ENCODE assay signal across 1 cellular context in the genomic region with DNA sequence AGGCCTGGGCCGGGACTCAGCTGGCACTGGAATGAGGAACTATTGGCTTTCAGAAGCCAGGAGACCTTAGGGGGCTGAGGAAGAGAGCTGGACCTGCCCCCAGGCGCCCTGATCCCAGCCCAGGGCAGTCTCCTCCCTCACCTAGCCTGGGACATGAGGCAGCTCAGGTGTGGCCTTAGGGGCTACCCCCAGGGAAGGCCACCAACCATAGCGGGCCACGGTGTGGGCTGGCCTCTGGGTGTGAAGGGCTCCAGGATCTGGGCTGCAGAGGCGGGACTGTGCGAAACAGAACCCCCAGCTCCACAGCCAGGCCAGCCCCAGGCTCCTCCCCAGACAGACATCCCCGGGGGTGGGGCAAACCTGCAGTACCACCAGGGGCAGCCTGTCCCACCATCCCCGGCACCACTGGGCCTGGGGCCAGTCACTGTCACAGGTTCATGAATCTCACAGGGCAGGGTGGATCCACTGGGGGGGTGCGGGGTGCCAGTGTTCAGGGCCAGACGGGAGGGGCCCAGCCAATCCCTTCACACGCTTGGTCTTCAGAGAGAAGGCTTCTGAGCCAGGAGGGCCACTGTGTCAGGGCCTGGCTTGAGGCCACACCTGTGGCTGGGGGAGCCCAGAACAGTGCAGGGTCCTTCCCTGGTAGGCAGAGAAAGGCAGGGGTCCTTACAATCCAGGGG.
TF ChIP-seq lines count a peak whose summit lies in the region.

No MANE protein-coding gene starts in this region.

TF ChIP-seq in HEK293, 187 proteins besides CTCF, POLR2A, EP300 and RAD21 (continued from another document):
- TF ChIP-seq, protein P1, sequence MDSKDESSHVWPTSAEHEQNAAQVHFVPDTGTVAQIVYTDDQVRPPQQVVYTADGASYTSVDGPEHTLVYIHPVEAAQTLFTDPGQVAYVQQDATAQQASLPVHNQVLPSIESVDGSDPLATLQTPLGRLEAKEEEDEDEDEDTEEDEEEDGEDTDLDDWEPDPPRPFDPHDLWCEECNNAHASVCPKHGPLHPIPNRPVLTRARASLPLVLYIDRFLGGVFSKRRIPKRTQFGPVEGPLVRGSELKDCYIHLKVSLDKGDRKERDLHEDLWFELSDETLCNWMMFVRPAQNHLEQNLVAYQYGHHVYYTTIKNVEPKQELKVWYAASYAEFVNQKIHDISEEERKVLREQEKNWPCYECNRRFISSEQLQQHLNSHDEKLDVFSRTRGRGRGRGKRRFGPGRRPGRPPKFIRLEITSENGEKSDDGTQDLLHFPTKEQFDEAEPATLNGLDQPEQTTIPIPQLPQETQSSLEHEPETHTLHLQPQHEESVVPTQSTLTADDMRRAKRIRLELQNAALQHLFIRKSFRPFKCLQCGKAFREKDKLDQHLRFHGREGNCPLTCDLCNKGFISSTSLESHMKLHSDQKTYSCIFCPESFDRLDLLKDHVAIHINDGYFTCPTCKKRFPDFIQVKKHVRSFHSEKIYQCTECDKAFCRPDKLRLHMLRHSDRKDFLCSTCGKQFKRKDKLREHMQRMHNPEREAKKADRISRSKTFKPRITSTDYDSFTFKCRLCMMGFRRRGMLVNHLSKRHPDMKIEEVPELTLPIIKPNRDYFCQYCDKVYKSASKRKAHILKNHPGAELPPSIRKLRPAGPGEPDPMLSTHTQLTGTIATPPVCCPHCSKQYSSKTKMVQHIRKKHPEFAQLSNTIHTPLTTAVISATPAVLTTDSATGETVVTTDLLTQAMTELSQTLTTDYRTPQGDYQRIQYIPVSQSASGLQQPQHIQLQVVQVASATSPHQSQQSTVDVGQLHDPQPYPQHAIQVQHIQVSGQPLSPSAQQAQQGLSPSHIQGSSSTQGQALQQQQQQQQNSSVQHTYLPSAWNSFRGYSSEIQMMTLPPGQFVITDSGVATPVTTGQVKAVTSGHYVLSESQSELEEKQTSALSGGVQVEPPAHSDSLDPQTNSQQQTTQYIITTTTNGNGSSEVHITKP (tag by site-specific recombination; IDR thresholded peaks at IDR 0.05), result peak; percentile 82
- TF ChIP-seq, protein P2, sequence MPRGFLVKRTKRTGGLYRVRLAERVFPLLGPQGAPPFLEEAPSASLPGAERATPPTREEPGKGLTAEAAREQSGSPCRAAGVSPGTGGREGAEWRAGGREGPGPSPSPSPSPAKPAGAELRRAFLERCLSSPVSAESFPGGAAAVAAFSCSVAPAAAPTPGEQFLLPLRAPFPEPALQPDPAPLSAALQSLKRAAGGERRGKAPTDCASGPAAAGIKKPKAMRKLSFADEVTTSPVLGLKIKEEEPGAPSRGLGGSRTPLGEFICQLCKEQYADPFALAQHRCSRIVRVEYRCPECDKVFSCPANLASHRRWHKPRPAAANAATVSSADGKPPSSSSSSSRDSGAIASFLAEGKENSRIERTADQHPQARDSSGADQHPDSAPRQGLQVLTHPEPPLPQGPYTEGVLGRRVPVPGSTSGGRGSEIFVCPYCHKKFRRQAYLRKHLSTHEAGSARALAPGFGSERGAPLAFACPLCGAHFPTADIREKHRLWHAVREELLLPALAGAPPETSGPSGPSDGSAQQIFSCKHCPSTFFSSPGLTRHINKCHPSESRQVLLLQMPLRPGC (tag by site-specific recombination; IDR thresholded peaks at IDR 0.05), result no peak
- TF ChIP-seq ZNF561 (tag by site-specific recombination; IDR thresholded peaks at IDR 0.05; ENCODE audit: borderline replicate concordance) (no peak), EGR2 (tag by site-specific recombination; IDR thresholded peaks at IDR 0.05; ENCODE audit: low read depth) (peak; percentile 33; the same call in 1 of the 2 replicates), ZNF302 (tag by site-specific recombination; IDR thresholded peaks at IDR 0.05; ENCODE audit: low read depth) (no peak), GLI4 (tag by site-specific recombination; IDR thresholded peaks at IDR 0.05) (no peak), ZFHX2 (tag by site-specific recombination; conservative IDR thresholded peaks at IDR 0.05) (peak; percentile 45; the same call in 1 of the 2 replicates), YY2 (tag by site-specific recombination; IDR thresholded peaks at IDR 0.05) (no peak), RBAK (tag by site-specific recombination; IDR thresholded peaks at IDR 0.05) (no peak), SP7 (tag by site-specific recombination; IDR thresholded peaks at IDR 0.05) (peak; percentile 56; the same call in 1 of the 2 replicates), ZSCAN23 (tag by site-specific recombination; IDR thresholded peaks at IDR 0.05) (no peak), KLF1 (tag by site-specific recombination; IDR thresholded peaks at IDR 0.05) (peak; percentile 85), ZSCAN30 (tag by site-specific recombination; IDR thresholded peaks at IDR 0.05) (no peak), ZNF76 (tag by site-specific recombination; IDR thresholded peaks at IDR 0.05; ENCODE audit: borderline replicate concordance, low read depth) (peak; percentile 73; the same call in 1 of the 2 replicates), ZNF114 (tag by site-specific recombination; IDR thresholded peaks at IDR 0.05) (no peak), ZNF510 (tag by site-specific recombination; IDR thresholded peaks at IDR 0.05; ENCODE audit: insufficient replicate concordance) (no peak), ZNF544 (tag by site-specific recombination; IDR thresholded peaks at IDR 0.05) (no peak), ZNF19 (tag by site-specific recombination; IDR thresholded peaks at IDR 0.05; ENCODE audit: low read depth) (no peak), SALL2 (tag by site-specific recombination; IDR thresholded peaks at IDR 0.05; ENCODE audit: borderline replicate concordance) (no peak), SP2 (tag by site-specific recombination; IDR thresholded peaks at IDR 0.05) (peak; percentile 63), ZNF350 (tag by site-specific recombination; IDR thresholded peaks at IDR 0.05) (no peak), ZNF157 (tag by site-specific recombination; IDR thresholded peaks at IDR 0.05) (no peak)
- TF ChIP-seq, protein P3, sequence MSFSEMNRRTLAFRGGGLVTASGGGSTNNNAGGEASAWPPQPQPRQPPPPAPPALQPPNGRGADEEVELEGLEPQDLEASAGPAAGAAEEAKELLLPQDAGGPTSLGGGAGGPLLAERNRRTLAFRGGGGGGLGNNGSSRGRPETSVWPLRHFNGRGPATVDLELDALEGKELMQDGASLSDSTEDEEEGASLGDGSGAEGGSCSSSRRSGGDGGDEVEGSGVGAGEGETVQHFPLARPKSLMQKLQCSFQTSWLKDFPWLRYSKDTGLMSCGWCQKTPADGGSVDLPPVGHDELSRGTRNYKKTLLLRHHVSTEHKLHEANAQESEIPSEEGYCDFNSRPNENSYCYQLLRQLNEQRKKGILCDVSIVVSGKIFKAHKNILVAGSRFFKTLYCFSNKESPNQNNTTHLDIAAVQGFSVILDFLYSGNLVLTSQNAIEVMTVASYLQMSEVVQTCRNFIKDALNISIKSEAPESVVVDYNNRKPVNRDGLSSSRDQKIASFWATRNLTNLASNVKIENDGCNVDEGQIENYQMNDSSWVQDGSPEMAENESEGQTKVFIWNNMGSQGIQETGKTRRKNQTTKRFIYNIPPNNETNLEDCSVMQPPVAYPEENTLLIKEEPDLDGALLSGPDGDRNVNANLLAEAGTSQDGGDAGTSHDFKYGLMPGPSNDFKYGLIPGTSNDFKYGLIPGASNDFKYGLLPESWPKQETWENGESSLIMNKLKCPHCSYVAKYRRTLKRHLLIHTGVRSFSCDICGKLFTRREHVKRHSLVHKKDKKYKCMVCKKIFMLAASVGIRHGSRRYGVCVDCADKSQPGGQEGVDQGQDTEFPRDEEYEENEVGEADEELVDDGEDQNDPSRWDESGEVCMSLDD (tag by site-specific recombination; IDR thresholded peaks at IDR 0.05), result peak; percentile 57; the same call in 1 of the 2 replicates
- TF ChIP-seq, protein P4, sequence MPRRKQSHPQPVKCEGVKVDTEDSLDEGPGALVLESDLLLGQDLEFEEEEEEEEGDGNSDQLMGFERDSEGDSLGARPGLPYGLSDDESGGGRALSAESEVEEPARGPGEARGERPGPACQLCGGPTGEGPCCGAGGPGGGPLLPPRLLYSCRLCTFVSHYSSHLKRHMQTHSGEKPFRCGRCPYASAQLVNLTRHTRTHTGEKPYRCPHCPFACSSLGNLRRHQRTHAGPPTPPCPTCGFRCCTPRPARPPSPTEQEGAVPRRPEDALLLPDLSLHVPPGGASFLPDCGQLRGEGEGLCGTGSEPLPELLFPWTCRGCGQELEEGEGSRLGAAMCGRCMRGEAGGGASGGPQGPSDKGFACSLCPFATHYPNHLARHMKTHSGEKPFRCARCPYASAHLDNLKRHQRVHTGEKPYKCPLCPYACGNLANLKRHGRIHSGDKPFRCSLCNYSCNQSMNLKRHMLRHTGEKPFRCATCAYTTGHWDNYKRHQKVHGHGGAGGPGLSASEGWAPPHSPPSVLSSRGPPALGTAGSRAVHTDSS (tag by site-specific recombination; IDR thresholded peaks at IDR 0.05), result no peak
- TF ChIP-seq, protein P5, sequence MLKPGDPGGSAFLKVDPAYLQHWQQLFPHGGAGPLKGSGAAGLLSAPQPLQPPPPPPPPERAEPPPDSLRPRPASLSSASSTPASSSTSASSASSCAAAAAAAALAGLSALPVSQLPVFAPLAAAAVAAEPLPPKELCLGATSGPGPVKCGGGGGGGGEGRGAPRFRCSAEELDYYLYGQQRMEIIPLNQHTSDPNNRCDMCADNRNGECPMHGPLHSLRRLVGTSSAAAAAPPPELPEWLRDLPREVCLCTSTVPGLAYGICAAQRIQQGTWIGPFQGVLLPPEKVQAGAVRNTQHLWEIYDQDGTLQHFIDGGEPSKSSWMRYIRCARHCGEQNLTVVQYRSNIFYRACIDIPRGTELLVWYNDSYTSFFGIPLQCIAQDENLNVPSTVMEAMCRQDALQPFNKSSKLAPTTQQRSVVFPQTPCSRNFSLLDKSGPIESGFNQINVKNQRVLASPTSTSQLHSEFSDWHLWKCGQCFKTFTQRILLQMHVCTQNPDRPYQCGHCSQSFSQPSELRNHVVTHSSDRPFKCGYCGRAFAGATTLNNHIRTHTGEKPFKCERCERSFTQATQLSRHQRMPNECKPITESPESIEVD (tag by site-specific recombination; IDR thresholded peaks at IDR 0.05), result no peak
- TF ChIP-seq, protein P6, sequence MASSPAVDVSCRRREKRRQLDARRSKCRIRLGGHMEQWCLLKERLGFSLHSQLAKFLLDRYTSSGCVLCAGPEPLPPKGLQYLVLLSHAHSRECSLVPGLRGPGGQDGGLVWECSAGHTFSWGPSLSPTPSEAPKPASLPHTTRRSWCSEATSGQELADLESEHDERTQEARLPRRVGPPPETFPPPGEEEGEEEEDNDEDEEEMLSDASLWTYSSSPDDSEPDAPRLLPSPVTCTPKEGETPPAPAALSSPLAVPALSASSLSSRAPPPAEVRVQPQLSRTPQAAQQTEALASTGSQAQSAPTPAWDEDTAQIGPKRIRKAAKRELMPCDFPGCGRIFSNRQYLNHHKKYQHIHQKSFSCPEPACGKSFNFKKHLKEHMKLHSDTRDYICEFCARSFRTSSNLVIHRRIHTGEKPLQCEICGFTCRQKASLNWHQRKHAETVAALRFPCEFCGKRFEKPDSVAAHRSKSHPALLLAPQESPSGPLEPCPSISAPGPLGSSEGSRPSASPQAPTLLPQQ (tag by site-specific recombination; IDR thresholded peaks at IDR 0.05), result 0 out of 2 replicates have a peak, but pooled peaks have one; percentile 45
- TF ChIP-seq, protein P7, sequence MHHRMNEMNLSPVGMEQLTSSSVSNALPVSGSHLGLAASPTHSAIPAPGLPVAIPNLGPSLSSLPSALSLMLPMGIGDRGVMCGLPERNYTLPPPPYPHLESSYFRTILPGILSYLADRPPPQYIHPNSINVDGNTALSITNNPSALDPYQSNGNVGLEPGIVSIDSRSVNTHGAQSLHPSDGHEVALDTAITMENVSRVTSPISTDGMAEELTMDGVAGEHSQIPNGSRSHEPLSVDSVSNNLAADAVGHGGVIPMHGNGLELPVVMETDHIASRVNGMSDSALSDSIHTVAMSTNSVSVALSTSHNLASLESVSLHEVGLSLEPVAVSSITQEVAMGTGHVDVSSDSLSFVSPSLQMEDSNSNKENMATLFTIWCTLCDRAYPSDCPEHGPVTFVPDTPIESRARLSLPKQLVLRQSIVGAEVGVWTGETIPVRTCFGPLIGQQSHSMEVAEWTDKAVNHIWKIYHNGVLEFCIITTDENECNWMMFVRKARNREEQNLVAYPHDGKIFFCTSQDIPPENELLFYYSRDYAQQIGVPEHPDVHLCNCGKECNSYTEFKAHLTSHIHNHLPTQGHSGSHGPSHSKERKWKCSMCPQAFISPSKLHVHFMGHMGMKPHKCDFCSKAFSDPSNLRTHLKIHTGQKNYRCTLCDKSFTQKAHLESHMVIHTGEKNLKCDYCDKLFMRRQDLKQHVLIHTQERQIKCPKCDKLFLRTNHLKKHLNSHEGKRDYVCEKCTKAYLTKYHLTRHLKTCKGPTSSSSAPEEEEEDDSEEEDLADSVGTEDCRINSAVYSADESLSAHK (tag by site-specific recombination; IDR thresholded peaks at IDR 0.05), result no peak
